Comparison of ENCODE assay signal across 4 cellular contexts in genomic region chr7:142904128-142904527, GRCh38. TPM values are rescaled to one million over a fixed set of nuclear protein-coding genes. Genes with fewer than 3 reads are reported as not detected.
"Had no signal": no experiment of that assay in that cellular context is flagged by ENCODE, and none has a peak within 500 bp of the region (broad histone marks: within the 10 kb centered on the region; RNA-seq: fewer than 3 reads in every experiment).

No MANE protein-coding gene starts in this region.

- DNase-seq: GDM1, GF-D8 had no signal

- H3K4me3 ChIP-seq: GM12878 had no signal

- ATAC-seq: GM12878 had no signal

RNA-seq across cellular contexts. Expression of gene TRPV6, which starts 18.6 kb away (rescaled TPM):
- total RNA-seq: G401, GM12878 had no signal
- polyA plus RNA-seq: GM12878 had no signal

RNA-seq across cellular contexts. Expression of gene TRPV5, which starts 29.4 kb away (rescaled TPM):
- total RNA-seq: G401, GM12878 had no signal
- polyA plus RNA-seq: GM12878 had no signal

RNA-seq across cellular contexts. Expression of gene LLCFC1, which starts 35.2 kb away (rescaled TPM):
- total RNA-seq: G401, GM12878 had no signal
- polyA plus RNA-seq: GM12878 had no signal

RNA-seq across cellular contexts. Expression of gene EPHB6, which starts 49.3 kb away (rescaled TPM):
- total RNA-seq: G401 had no signal

RNA-seq across cellular contexts. Expression of gene KEL, which starts 58.0 kb away (rescaled TPM):
- total RNA-seq: G401 had no signal
